In the genomic region with DNA sequence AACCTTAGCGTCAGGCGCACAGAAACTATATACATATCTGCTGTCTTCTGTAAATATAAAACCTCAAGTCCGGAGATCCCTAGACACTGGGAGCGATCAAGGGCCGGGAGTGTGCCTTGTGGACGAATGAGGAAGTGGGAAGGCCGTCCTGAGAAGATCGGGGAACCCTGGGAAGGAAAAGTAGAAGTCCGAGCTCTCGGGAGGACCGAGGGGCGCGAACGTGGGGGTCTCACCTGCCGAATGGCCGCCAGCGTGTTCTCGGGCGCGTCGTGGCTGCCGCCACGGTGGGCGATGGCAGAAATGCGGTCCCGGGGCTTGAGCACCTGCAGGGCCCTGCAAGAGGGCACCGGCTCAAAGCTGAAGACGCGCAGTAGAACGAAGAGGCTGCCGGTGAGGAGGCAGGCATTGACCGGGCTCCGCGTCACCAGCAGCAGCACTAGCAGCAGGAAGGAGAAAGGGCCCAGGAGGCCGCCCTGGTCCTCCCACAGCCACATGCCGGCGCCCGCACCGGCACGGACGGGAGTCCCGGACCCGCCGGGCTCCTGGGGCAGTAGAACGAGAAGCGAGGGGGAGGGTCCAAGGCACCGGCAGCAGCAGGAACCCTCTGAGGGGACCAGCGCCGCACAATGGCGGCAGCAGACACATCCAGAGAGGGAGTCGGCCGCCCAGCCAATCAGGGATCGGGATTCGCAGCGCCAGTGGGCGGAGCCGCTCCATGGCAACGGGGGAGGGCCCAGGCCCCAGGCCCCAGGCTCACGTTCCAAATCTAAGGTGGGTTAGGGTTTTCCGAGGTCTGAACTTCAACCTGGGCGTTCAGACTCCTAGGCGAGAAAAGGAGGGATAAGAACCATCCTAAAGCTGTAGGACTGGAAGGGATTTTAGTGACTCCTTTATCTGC, we compare ENCODE assay signal across 1 cellular context.
TF ChIP-seq lines count a peak whose summit lies in the region.

A gene with protein sequence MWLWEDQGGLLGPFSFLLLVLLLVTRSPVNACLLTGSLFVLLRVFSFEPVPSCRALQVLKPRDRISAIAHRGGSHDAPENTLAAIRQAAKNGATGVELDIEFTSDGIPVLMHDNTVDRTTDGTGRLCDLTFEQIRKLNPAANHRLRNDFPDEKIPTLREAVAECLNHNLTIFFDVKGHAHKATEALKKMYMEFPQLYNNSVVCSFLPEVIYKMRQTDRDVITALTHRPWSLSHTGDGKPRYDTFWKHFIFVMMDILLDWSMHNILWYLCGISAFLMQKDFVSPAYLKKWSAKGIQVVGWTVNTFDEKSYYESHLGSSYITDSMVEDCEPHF (minus strand): TSS at position 628 of the 898 bp plus-strand sequence. CDS start 134 bp downstream, at position 494.

TF ChIP-seq in K562, 482 proteins besides CTCF, POLR2A, EP300 and RAD21 (continued from another document):
- TF ChIP-seq BHLHE40 (IDR thresholded peaks at IDR 0.05; ENCODE audit: low read length) (peak; percentile 76), NONO (IDR thresholded peaks at IDR 0.05; ENCODE audit: low read depth in 2 of 2, low read length in 1 of 2) (0 out of 4 replicates have a peak, but pooled peaks of 1 of the 2 experiments have one; percentile 7), HOXB6 (CRISPR knock-in tag; IDR thresholded peaks at IDR 0.05; ENCODE audit: borderline replicate concordance) (no peak), NFRKB (IDR thresholded peaks at IDR 0.05; ENCODE audit: low read depth) (peak; percentile 61; the same call in 1 of the 2 replicates), GTF2E2 (tag; IDR thresholded peaks at IDR 0.05) (0 out of 2 replicates have a peak, but pooled peaks have one; percentile 51), POLR2G (IDR thresholded peaks at IDR 0.05; ENCODE audit: low read depth, low read length) (peak; percentile 92), ATF1 (CRISPR knock-in tag; IDR thresholded peaks at IDR 0.05) (no peak), ATF1 (tag; IDR thresholded peaks at IDR 0.05) (peak; percentile 77), SRSF9 (IDR thresholded peaks at IDR 0.05; ENCODE audit: borderline replicate concordance, low read depth, low read length) (no peak), MYC (IDR thresholded peaks at IDR 0.05; ENCODE audit: low read depth, low read length) (0 out of 2 replicates have a peak, but pooled peaks have one; percentile 10), MYC (CRISPR knock-in tag; IDR thresholded peaks at IDR 0.05; ENCODE audit: borderline replicate concordance, low read depth) (no peak), POLR2B (IDR thresholded peaks at IDR 0.05; ENCODE audit: low read depth, partially characterized antibody) (peak; percentile 72), NRF1 (conservative IDR thresholded peaks at IDR 0.05 in 1 of 2, IDR thresholded peaks at IDR 0.05 in 1 of 2) (peak in 1 of 2 experiments; percentile 56), ZNF347 (CRISPR knock-in tag; IDR thresholded peaks at IDR 0.05; ENCODE audit: low read depth) (no peak), ZBTB7A (IDR thresholded peaks at IDR 0.05; ENCODE audit: borderline replicate concordance, control insufficient read depth, low read depth, low read length) (peak; percentile 76; the same call in 1 of the 2 replicates), BRCA1 (IDR thresholded peaks at IDR 0.05) (no peak), BRCA1 (CRISPR knock-in tag; IDR thresholded peaks at IDR 0.05) (no peak), ZNF133 (CRISPR knock-in tag; IDR thresholded peaks at IDR 0.05) (no peak), SUPT5H (IDR thresholded peaks at IDR 0.05) (peak; percentile 81), KAT7 (CRISPR knock-in tag; IDR thresholded peaks at IDR 0.05; ENCODE audit: borderline replicate concordance) (peak; percentile 95), NR3C1 (CRISPR knock-in tag; IDR thresholded peaks at IDR 0.05) (no peak), TRIM28 (IDR thresholded peaks at IDR 0.05) (0 out of 2 replicates have a peak, but pooled peaks have one; percentile 22)
- TF ChIP-seq, protein P1, sequence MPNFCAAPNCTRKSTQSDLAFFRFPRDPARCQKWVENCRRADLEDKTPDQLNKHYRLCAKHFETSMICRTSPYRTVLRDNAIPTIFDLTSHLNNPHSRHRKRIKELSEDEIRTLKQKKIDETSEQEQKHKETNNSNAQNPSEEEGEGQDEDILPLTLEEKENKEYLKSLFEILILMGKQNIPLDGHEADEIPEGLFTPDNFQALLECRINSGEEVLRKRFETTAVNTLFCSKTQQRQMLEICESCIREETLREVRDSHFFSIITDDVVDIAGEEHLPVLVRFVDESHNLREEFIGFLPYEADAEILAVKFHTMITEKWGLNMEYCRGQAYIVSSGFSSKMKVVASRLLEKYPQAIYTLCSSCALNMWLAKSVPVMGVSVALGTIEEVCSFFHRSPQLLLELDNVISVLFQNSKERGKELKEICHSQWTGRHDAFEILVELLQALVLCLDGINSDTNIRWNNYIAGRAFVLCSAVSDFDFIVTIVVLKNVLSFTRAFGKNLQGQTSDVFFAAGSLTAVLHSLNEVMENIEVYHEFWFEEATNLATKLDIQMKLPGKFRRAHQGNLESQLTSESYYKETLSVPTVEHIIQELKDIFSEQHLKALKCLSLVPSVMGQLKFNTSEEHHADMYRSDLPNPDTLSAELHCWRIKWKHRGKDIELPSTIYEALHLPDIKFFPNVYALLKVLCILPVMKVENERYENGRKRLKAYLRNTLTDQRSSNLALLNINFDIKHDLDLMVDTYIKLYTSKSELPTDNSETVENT (CRISPR knock-in tag; IDR thresholded peaks at IDR 0.05), result peak; percentile 49; the same call in 1 of the 2 replicates
- TF ChIP-seq, protein P2, sequence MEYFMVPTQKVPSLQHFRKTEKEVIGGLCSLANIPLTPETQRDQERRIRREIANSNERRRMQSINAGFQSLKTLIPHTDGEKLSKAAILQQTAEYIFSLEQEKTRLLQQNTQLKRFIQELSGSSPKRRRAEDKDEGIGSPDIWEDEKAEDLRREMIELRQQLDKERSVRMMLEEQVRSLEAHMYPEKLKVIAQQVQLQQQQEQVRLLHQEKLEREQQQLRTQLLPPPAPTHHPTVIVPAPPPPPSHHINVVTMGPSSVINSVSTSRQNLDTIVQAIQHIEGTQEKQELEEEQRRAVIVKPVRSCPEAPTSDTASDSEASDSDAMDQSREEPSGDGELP (CRISPR knock-in tag; IDR thresholded peaks at IDR 0.05; ENCODE audit: borderline replicate concordance), result peak; percentile 51; the same call in 1 of the 2 replicates
- TF ChIP-seq, protein P3, sequence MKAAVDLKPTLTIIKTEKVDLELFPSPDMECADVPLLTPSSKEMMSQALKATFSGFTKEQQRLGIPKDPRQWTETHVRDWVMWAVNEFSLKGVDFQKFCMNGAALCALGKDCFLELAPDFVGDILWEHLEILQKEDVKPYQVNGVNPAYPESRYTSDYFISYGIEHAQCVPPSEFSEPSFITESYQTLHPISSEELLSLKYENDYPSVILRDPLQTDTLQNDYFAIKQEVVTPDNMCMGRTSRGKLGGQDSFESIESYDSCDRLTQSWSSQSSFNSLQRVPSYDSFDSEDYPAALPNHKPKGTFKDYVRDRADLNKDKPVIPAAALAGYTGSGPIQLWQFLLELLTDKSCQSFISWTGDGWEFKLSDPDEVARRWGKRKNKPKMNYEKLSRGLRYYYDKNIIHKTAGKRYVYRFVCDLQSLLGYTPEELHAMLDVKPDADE (conservative IDR thresholded peaks at IDR 0.05; ENCODE audit: control insufficient read depth, low read depth, low read length), result 0 out of 2 replicates have a peak, but pooled peaks have one; percentile 1
- TF ChIP-seq, protein P4, sequence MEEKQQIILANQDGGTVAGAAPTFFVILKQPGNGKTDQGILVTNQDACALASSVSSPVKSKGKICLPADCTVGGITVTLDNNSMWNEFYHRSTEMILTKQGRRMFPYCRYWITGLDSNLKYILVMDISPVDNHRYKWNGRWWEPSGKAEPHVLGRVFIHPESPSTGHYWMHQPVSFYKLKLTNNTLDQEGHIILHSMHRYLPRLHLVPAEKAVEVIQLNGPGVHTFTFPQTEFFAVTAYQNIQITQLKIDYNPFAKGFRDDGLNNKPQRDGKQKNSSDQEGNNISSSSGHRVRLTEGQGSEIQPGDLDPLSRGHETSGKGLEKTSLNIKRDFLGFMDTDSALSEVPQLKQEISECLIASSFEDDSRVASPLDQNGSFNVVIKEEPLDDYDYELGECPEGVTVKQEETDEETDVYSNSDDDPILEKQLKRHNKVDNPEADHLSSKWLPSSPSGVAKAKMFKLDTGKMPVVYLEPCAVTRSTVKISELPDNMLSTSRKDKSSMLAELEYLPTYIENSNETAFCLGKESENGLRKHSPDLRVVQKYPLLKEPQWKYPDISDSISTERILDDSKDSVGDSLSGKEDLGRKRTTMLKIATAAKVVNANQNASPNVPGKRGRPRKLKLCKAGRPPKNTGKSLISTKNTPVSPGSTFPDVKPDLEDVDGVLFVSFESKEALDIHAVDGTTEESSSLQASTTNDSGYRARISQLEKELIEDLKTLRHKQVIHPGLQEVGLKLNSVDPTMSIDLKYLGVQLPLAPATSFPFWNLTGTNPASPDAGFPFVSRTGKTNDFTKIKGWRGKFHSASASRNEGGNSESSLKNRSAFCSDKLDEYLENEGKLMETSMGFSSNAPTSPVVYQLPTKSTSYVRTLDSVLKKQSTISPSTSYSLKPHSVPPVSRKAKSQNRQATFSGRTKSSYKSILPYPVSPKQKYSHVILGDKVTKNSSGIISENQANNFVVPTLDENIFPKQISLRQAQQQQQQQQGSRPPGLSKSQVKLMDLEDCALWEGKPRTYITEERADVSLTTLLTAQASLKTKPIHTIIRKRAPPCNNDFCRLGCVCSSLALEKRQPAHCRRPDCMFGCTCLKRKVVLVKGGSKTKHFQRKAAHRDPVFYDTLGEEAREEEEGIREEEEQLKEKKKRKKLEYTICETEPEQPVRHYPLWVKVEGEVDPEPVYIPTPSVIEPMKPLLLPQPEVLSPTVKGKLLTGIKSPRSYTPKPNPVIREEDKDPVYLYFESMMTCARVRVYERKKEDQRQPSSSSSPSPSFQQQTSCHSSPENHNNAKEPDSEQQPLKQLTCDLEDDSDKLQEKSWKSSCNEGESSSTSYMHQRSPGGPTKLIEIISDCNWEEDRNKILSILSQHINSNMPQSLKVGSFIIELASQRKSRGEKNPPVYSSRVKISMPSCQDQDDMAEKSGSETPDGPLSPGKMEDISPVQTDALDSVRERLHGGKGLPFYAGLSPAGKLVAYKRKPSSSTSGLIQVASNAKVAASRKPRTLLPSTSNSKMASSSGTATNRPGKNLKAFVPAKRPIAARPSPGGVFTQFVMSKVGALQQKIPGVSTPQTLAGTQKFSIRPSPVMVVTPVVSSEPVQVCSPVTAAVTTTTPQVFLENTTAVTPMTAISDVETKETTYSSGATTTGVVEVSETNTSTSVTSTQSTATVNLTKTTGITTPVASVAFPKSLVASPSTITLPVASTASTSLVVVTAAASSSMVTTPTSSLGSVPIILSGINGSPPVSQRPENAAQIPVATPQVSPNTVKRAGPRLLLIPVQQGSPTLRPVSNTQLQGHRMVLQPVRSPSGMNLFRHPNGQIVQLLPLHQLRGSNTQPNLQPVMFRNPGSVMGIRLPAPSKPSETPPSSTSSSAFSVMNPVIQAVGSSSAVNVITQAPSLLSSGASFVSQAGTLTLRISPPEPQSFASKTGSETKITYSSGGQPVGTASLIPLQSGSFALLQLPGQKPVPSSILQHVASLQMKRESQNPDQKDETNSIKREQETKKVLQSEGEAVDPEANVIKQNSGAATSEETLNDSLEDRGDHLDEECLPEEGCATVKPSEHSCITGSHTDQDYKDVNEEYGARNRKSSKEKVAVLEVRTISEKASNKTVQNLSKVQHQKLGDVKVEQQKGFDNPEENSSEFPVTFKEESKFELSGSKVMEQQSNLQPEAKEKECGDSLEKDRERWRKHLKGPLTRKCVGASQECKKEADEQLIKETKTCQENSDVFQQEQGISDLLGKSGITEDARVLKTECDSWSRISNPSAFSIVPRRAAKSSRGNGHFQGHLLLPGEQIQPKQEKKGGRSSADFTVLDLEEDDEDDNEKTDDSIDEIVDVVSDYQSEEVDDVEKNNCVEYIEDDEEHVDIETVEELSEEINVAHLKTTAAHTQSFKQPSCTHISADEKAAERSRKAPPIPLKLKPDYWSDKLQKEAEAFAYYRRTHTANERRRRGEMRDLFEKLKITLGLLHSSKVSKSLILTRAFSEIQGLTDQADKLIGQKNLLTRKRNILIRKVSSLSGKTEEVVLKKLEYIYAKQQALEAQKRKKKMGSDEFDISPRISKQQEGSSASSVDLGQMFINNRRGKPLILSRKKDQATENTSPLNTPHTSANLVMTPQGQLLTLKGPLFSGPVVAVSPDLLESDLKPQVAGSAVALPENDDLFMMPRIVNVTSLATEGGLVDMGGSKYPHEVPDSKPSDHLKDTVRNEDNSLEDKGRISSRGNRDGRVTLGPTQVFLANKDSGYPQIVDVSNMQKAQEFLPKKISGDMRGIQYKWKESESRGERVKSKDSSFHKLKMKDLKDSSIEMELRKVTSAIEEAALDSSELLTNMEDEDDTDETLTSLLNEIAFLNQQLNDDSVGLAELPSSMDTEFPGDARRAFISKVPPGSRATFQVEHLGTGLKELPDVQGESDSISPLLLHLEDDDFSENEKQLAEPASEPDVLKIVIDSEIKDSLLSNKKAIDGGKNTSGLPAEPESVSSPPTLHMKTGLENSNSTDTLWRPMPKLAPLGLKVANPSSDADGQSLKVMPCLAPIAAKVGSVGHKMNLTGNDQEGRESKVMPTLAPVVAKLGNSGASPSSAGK (IDR thresholded peaks at IDR 0.05), result peak; percentile 28
